37 cellular contexts compared by ENCODE assay signal in the genomic region with DNA sequence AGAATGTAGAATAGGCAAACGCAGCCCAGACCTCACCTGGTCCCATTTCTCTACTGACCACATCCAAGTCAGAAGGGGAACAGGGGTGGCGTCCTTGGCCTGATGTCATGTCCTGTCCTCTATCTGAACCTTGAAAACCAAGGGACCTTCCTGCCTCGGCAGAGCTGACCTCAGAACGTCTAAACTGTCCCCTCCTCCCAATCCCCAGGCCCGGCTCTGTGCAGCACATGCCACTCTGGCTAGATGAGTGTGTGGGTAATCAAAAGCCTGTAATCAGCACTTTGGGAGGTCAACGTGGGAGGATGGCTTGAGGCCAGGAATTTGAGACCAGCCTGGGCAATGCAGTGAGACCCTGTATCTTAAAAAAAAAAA. TPM values are rescaled to one million over a fixed set of nuclear protein-coding genes. Genes with fewer than 3 reads are reported as not detected.
"Had no signal": no experiment of that assay in that cellular context is flagged by ENCODE, and none has a peak within 500 bp of the region (broad histone marks: within the 10 kb centered on the region; RNA-seq: fewer than 3 reads in every experiment).

No MANE protein-coding gene starts in this region.

- H3K36me3 ChIP-seq: ascending aorta, cardiac muscle cell had no signal

- H3K36me3 Mint-ChIP-seq: activated CD4-positive, alpha-beta memory T cell treated with anti-CD3 and anti-CD28 coated beads for 36 hours; activated naive CD4-positive, alpha-beta T cell treated with anti-CD3 and anti-CD28 coated beads, Interleukin-2, amount 10 ng/mL, durations not matched to agents 7 days and 5 days; activated naive CD4-positive, alpha-beta T cell treated with anti-CD3 and anti-CD28 coated beads, Interleukin-2, amount 50 U/mL, for 24 hours; activated naive CD8-positive, alpha-beta T cell; brain had no signal

- DNase-seq: activated B cell treated with CpG ODN at 0.5 μM for 24 hours; activated CD4-positive, alpha-beta memory T cell treated with anti-CD3 and anti-CD28 coated beads for 36 hours; activated CD4-positive, alpha-beta T cell treated with anti-CD3 and anti-CD28 coated beads for 4 hours; activated CD4-positive, alpha-beta T cell treated with anti-CD3 and anti-CD28 coated beads, Interleukin-2, amount 10 ng/mL, durations not matched to agents 24 days and 14 days; activated CD4-positive, alpha-beta T cell treated with anti-CD3 and anti-CD28 coated beads, Interleukin-2, amount 50 U/mL, for 1 hour; activated CD4-positive, alpha-beta T cell treated with anti-CD3 and anti-CD28 coated beads, Interleukin-2, amount 50 U/mL, for 4 hours; activated CD4-positive, CD25-positive, alpha-beta regulatory T cell treated with anti-CD3 and anti-CD28 coated beads, Interleukin-2, amount 50 U/mL, for 72 hours; activated CD8-positive, alpha-beta memory T cell treated with anti-CD3 and anti-CD28 coated beads, Interleukin-2, amount 50 U/mL, for 4 hours; activated CD8-positive, alpha-beta T cell treated with anti-CD3 and anti-CD28 coated beads for 36 hours; activated effector memory CD4-positive, alpha-beta T cell treated with Interleukin-2 at 50 U/mL for 16 hours; activated gamma-delta T cell; activated naive CD4-positive, alpha-beta T cell treated with anti-CD3 and anti-CD28 coated beads, Interleukin-2, amount 10 ng/mL, durations not matched to agents 7 days and 5 days; activated naive CD4-positive, alpha-beta T cell treated with Interleukin-2 at 50 U/mL for 16 hours; activated naive CD8-positive, alpha-beta T cell treated with anti-CD3 and anti-CD28 coated beads, Interleukin-2, amount 10 ng/mL, durations not matched to agents 7 days and 5 days; activated naive CD8-positive, alpha-beta T cell treated with anti-CD3 and anti-CD28 coated beads, Interleukin-2, amount 50 U/mL, for 24 hours; activated T-cell treated with anti-CD3 and anti-CD28 coated beads for 4 hours; activated T-cell treated with anti-CD3 and anti-CD28 coated beads, Interleukin-2, amount 50 U/mL, for 1 hour; activated T-cell treated with anti-CD3 and anti-CD28 coated beads, Interleukin-2, amount 50 U/mL, for 48 hours; amygdala; anterior cingulate cortex; central memory CD4-positive, alpha-beta T cell; SW 1271; T-helper 1 cell; T-helper 2 cell; T-helper 9 cell had no signal

- H3K27me3 ChIP-seq: ascending aorta, cardiac muscle cell had no signal

- H3K27ac Mint-ChIP-seq: activated B cell treated with CpG ODN at 0.5 μM for 24 hours; activated CD4-positive, alpha-beta memory T cell treated with anti-CD3 and anti-CD28 coated beads for 36 hours; activated CD4-positive, alpha-beta T cell treated with anti-CD3 and anti-CD28 coated beads, Interleukin-2, amount 10 ng/mL, durations not matched to agents 24 days and 14 days; activated CD8-positive, alpha-beta T cell treated with anti-CD3 and anti-CD28 coated beads for 36 hours; activated naive CD4-positive, alpha-beta T cell treated with anti-CD3 and anti-CD28 coated beads, Interleukin-2, amount 10 ng/mL, durations not matched to agents 7 days and 5 days; activated naive CD4-positive, alpha-beta T cell treated with anti-CD3 and anti-CD28 coated beads, Interleukin-2, amount 50 U/mL, for 24 hours; activated naive CD8-positive, alpha-beta T cell; activated naive CD8-positive, alpha-beta T cell treated with anti-CD3 and anti-CD28 coated beads, Interleukin-2, amount 10 ng/mL, durations not matched to agents 7 days and 5 days; activated naive CD8-positive, alpha-beta T cell treated with anti-CD3 and anti-CD28 coated beads, Interleukin-2, amount 50 U/mL, for 24 hours; activated T-helper 2 cell treated with anti-CD3 and anti-CD28 coated beads, Interferon-gamma antibody, Interleukin-2, Interleukin-4, amounts not matched to agents 10 μg/mL and 5 μg/mL and 100 μg/mL, durations not matched to agents 14 hours and 24 hours and 36 hours; brain; T-helper 1 cell treated with Interleukin-12 subunit alpha and Interleukin-12 subunit beta and Interleukin-4 antibody, amounts not matched to agents 30 μg/mL and 1 μg/mL, for 36 hours; T-helper 2 cell treated with Interferon-gamma antibody and Interleukin-4, amounts not matched to agents 5 μg/mL and 100 μg/mL, for 36 hours had no signal

- H3K9me3 Mint-ChIP-seq: activated naive CD4-positive, alpha-beta T cell treated with anti-CD3 and anti-CD28 coated beads, Interleukin-2, amount 50 U/mL, for 24 hours had no signal

- H3K4me3 ChIP-seq: ascending aorta, cardiac muscle cell had no signal

- H3K4me3 Mint-ChIP-seq: activated B cell treated with CpG ODN at 0.5 μM for 24 hours; activated CD4-positive, alpha-beta memory T cell treated with anti-CD3 and anti-CD28 coated beads for 36 hours; activated CD4-positive, alpha-beta T cell treated with anti-CD3 and anti-CD28 coated beads, Interleukin-2, amount 10 ng/mL, durations not matched to agents 24 days and 14 days; activated CD8-positive, alpha-beta T cell treated with anti-CD3 and anti-CD28 coated beads for 36 hours; activated naive CD4-positive, alpha-beta T cell treated with anti-CD3 and anti-CD28 coated beads, Interleukin-2, amount 10 ng/mL, durations not matched to agents 7 days and 5 days; activated naive CD4-positive, alpha-beta T cell treated with anti-CD3 and anti-CD28 coated beads, Interleukin-2, amount 50 U/mL, for 24 hours; activated naive CD8-positive, alpha-beta T cell; activated naive CD8-positive, alpha-beta T cell treated with anti-CD3 and anti-CD28 coated beads, Interleukin-2, amount 10 ng/mL, durations not matched to agents 7 days and 5 days; activated naive CD8-positive, alpha-beta T cell treated with anti-CD3 and anti-CD28 coated beads, Interleukin-2, amount 50 U/mL, for 24 hours; brain; T-helper 1 cell treated with Interleukin-12 subunit alpha and Interleukin-12 subunit beta and Interleukin-4 antibody, amounts not matched to agents 30 μg/mL and 1 μg/mL, for 36 hours; T-helper 2 cell treated with Interferon-gamma antibody and Interleukin-4, amounts not matched to agents 5 μg/mL and 100 μg/mL, for 36 hours had no signal

- H3K27ac ChIP-seq: ascending aorta, cardiac muscle cell, VCaP had no signal

- H3K27me3 Mint-ChIP-seq: activated B cell treated with CpG ODN at 0.5 μM for 24 hours; activated CD4-positive, alpha-beta memory T cell treated with anti-CD3 and anti-CD28 coated beads for 36 hours; activated CD4-positive, alpha-beta T cell treated with anti-CD3 and anti-CD28 coated beads, Interleukin-2, amount 10 ng/mL, durations not matched to agents 24 days and 14 days; activated CD8-positive, alpha-beta T cell treated with anti-CD3 and anti-CD28 coated beads for 36 hours; activated naive CD4-positive, alpha-beta T cell treated with anti-CD3 and anti-CD28 coated beads, Interleukin-2, amount 10 ng/mL, durations not matched to agents 7 days and 5 days; activated naive CD4-positive, alpha-beta T cell treated with anti-CD3 and anti-CD28 coated beads, Interleukin-2, amount 50 U/mL, for 24 hours; activated naive CD8-positive, alpha-beta T cell; activated naive CD8-positive, alpha-beta T cell treated with anti-CD3 and anti-CD28 coated beads, Interleukin-2, amount 10 ng/mL, durations not matched to agents 7 days and 5 days; activated naive CD8-positive, alpha-beta T cell treated with anti-CD3 and anti-CD28 coated beads, Interleukin-2, amount 50 U/mL, for 24 hours; brain had no signal

- H3K4me1 Mint-ChIP-seq: activated B cell treated with CpG ODN at 0.5 μM for 24 hours; activated CD4-positive, alpha-beta T cell treated with anti-CD3 and anti-CD28 coated beads, Interleukin-2, amount 10 ng/mL, durations not matched to agents 24 days and 14 days; activated naive CD4-positive, alpha-beta T cell treated with anti-CD3 and anti-CD28 coated beads, Interleukin-2, amount 10 ng/mL, durations not matched to agents 7 days and 5 days; activated naive CD4-positive, alpha-beta T cell treated with anti-CD3 and anti-CD28 coated beads, Interleukin-2, amount 50 U/mL, for 24 hours; activated naive CD8-positive, alpha-beta T cell treated with anti-CD3 and anti-CD28 coated beads, Interleukin-2, amount 10 ng/mL, durations not matched to agents 7 days and 5 days; activated naive CD8-positive, alpha-beta T cell treated with anti-CD3 and anti-CD28 coated beads, Interleukin-2, amount 50 U/mL, for 24 hours; brain had no signal

- ATAC-seq: activated CD8-positive, alpha-beta T cell treated with anti-CD3 and anti-CD28 coated beads for 36 hours; activated naive CD8-positive, alpha-beta T cell treated with anti-CD3 and anti-CD28 coated beads, Interleukin-2, amount 50 U/mL, for 24 hours had no signal

- H3K4me1 ChIP-seq: ascending aorta had no signal

RNA-seq across cellular contexts. Expression of a gene that starts 46.5 kb away (rescaled TPM):
- total RNA-seq: activated B cell treated with CpG ODN at 0.5 μM for 24 hours; activated CD4-positive, alpha-beta memory T cell treated with anti-CD3 and anti-CD28 coated beads for 36 hours; activated CD4-positive, alpha-beta T cell treated with anti-CD3 and anti-CD28 coated beads, Interleukin-2, amount 10 ng/mL, durations not matched to agents 24 days and 14 days; activated CD8-positive, alpha-beta memory T cell treated with anti-CD3 and anti-CD28 coated beads for 36 hours; activated CD8-positive, alpha-beta T cell treated with anti-CD3 and anti-CD28 coated beads for 36 hours; activated naive CD8-positive, alpha-beta T cell treated with anti-CD3 and anti-CD28 coated beads, Interleukin-2, amount 10 ng/mL, durations not matched to agents 7 days and 5 days; activated T-helper 2 cell treated with anti-CD3 and anti-CD28 coated beads, Interferon-gamma antibody, Interleukin-2, Interleukin-4, amounts not matched to agents 10 μg/mL and 5 μg/mL and 100 μg/mL, durations not matched to agents 14 hours and 24 hours and 36 hours; ascending aorta; bronchial epithelial cell; cardiac muscle cell had no signal
- polyA plus RNA-seq: adipose tissue, cardiac muscle cell had no signal
